ENCODE assay signal across 16 cellular contexts in genomic region chr2:219219781-219220532, GRCh38. TPM values are rescaled to one million over a fixed set of nuclear protein-coding genes. Genes with fewer than 3 reads are reported as not detected.
DNase-seq lines count a peak whose midpoint lies in the region; ATAC-seq and TF ChIP-seq lines count a peak whose summit lies in the region.
"Had no signal": no experiment of that assay in that cellular context is flagged by ENCODE, and none has a peak within 500 bp of the region (broad histone marks: within the 10 kb centered on the region; RNA-seq: fewer than 3 reads in every experiment).

No MANE protein-coding gene starts in this region.

- in situ Hi-C loops in G401 (cut with HindIII; ENCODE audit: low sequenced_read_pairs): no loop called here

- intact Hi-C loops in psoas muscle (cut with DNase I): loop anchor here in 1 of 2 donors (5.0 kb wide), 1 partner anchor 43 kb away; the partner anchor contains the start of genes CNPPD1 and RETREG2

- DNase-seq in CD8-positive, alpha-beta memory T cell: no peak
- no peak for DNase-seq in SK-N-MC (ENCODE audit: low read depth, low spot score)
- DNase-seq in glutamatergic neuron: no peak
- DNase-seq in psoas muscle: no peak
- no peak for DNase-seq in OCI-M1 (lab: John Stamatoyannopoulos, UW)
- no peak for DNase-seq in T-helper 1 cell
- no peak for DNase-seq in Kasumi-1 (lab: John Stamatoyannopoulos, UW)
- DNase-seq in G401 (ENCODE audit: low spot score): no peak
- DNase-seq: brain microvascular endothelial cell; effector CD8-positive, alpha-beta T cell; GDM1; kidney glomerular epithelial cell; NCI-H1694; NCI-H510A treated with DMSO at 0.1 percent for 48 hours; PC-3; stimulated activated CD4-positive, alpha-beta T cell treated with anti-CD3 and anti-CD28 coated beads, Interleukin-4, amount 100 ng/mL, for 24 hours had no signal

- H3K27ac Mint-ChIP-seq in CD8-positive, alpha-beta memory T cell: peak overlapping the region in 5 of 8 donors; percentile 3 to 88 (median 45)
- H3K27ac Mint-ChIP-seq in glutamatergic neuron (ENCODE audit: unreplicated experiment): no peak overlapping the region

- POLR2A ChIA-PET in CD8-positive, alpha-beta memory T cell (lab: Charles Lee): interaction anchor here (0.9 to 2.7 kb wide), 4 partner anchors 9 to 75 kb away, joined by 4 to 24 read pairs (median 8); partner anchors contain the start of genes ANKZF1, ATG9A, TUBA4A and TUBA4B

- H3K9ac ChIP-seq in SK-N-MC (ENCODE audit: insufficient read length): no peak overlapping the region

- H3K4me1 ChIP-seq in CD8-positive, alpha-beta memory T cell (ENCODE audit: insufficient read depth, low read length): peaks cover 18% of the 10 kb centered on the region
- H3K4me1 ChIP-seq in psoas muscle: peaks cover 24% of the 10 kb centered on the region

- WGBS in psoas muscle, 3 donors: 84 to 85% (median 85%) methylated on average over 18 of the region's 18 CpGs

- H3K36me3 ChIP-seq in CD8-positive, alpha-beta memory T cell (ENCODE audit: insufficient read depth, low read length): peaks cover 45% of the 10 kb centered on the region
- H3K36me3 ChIP-seq in SK-N-MC (ENCODE audit: insufficient read depth, low read length): peaks cover 43% of the 10 kb centered on the region
- H3K36me3 ChIP-seq in psoas muscle (ENCODE audit: insufficient read depth in 1 of 2, low read depth in 1 of 2): peaks cover 6 to 76% of the 10 kb centered on the region in 2 donors

- CTCF ChIA-PET in CD8-positive, alpha-beta memory T cell (lab: Charles Lee): interaction anchor here (0.7 to 2.9 kb wide), 5 partner anchors 9 to 75 kb away, joined by 3 to 14 read pairs (median 5); partner anchors contain the start of genes SLC23A3, TUBA4A and TUBA4B

- peaks cover 7 to 52% (median 12%) of the 10 kb centered on the region in 3 donors for H3K36me3 Mint-ChIP-seq in CD8-positive, alpha-beta memory T cell
- peaks cover 5% of the 10 kb centered on the region for H3K36me3 Mint-ChIP-seq in glutamatergic neuron (ENCODE audit: unreplicated experiment)

- H3K4me3 Mint-ChIP-seq in CD8-positive, alpha-beta memory T cell: peak overlapping the region in 3 of 7 donors; percentile 28 to 54 (median 29)
- peak overlapping the region; percentile 34 for H3K4me3 Mint-ChIP-seq in glutamatergic neuron (ENCODE audit: unreplicated experiment)

- peaks cover 18 to 29% (median 18%) of the 10 kb centered on the region in 3 donors for H3K4me1 Mint-ChIP-seq in CD8-positive, alpha-beta memory T cell
- H3K4me1 Mint-ChIP-seq in glutamatergic neuron (ENCODE audit: low read depth, unreplicated experiment): peaks cover 11% of the 10 kb centered on the region

- ATAC-seq in psoas muscle: no peak
- ATAC-seq: PC-3 had no signal

- H3K27me3 Mint-ChIP-seq in CD8-positive, alpha-beta memory T cell: peaks cover 0 to 2% of the 10 kb centered on the region in 2 donors
- H3K27me3 Mint-ChIP-seq in glutamatergic neuron (ENCODE audit: unreplicated experiment): peaks cover 8% of the 10 kb centered on the region

- no peak overlapping the region for H3K4me3 ChIP-seq in CD8-positive, alpha-beta memory T cell (ENCODE audit: low read length)
- no peak overlapping the region for H3K4me3 ChIP-seq in SK-N-MC
- peak overlapping the region; percentile 69 for H3K4me3 ChIP-seq in psoas muscle

- H3K27me3 ChIP-seq in CD8-positive, alpha-beta memory T cell (ENCODE audit: insufficient read depth, low read length, poor library complexity, severe bottlenecking): no peaks in the 10 kb centered on the region
- no peaks in the 10 kb centered on the region for H3K27me3 ChIP-seq in psoas muscle (ENCODE audit: insufficient read depth in 3 of 3, low read length in 2 of 3)
- H3K27me3 ChIP-seq: brain microvascular endothelial cell had no signal

- TF ChIP-seq CTCF in glutamatergic neuron (IDR thresholded peaks at IDR 0.05; ENCODE audit: partially characterized antibody, unreplicated experiment) (no peak), psoas muscle (IDR thresholded peaks at IDR 0.05) (no peak)

- H3K27ac ChIP-seq in CD8-positive, alpha-beta memory T cell (ENCODE audit: low read depth, low read length): no peak overlapping the region
- H3K27ac ChIP-seq in SK-N-MC (peak overlapping the region; percentile 69; the same call in 1 of the 2 replicates), psoas muscle (peak overlapping the region; percentile 92)

- no peaks in the 10 kb centered on the region for H3K9me3 Mint-ChIP-seq in CD8-positive, alpha-beta memory T cell
- H3K9me3 Mint-ChIP-seq in glutamatergic neuron (ENCODE audit: unreplicated experiment): peaks cover 10% of the 10 kb centered on the region

- no peaks in the 10 kb centered on the region for H3K9me3 ChIP-seq in CD8-positive, alpha-beta memory T cell (ENCODE audit: low read length)
- H3K9me3 ChIP-seq in SK-N-MC (ENCODE audit: low read depth, low read length) (no peaks in the 10 kb centered on the region), psoas muscle (no peaks in the 10 kb centered on the region)

RNA-seq across cellular contexts. Expression of gene ABCB6, which starts 1.2 kb away (rescaled TPM):
- total RNA-seq in CD8-positive, alpha-beta memory T cell: 10 to 100 TPM; 22.1 to 22.8 TPM
- 2.1 TPM for polyA plus RNA-seq in CD8-positive, alpha-beta memory T cell
- 49.4 TPM for total RNA-seq in glutamatergic neuron (ENCODE audit: unreplicated experiment)
- total RNA-seq in psoas muscle: 10 to 100 TPM; 24.4 to 55.7 (median 43.5) TPM
- 10 to 100 TPM; 31.0 to 64.9 (median 42.2) TPM for polyA plus RNA-seq in psoas muscle
- 14.1 and 21.5 TPM in 2 replicates for total RNA-seq in G401 (2014; rRNA removed; shearing (Covaris generic))

RNA-seq across cellular contexts. Expression of gene ATG9A, which starts 9.5 kb away (rescaled TPM):
- 10 to 100 TPM; 46.1 to 52.9 TPM for total RNA-seq in CD8-positive, alpha-beta memory T cell
- 32.0 TPM for polyA plus RNA-seq in CD8-positive, alpha-beta memory T cell
- 80.4 TPM for total RNA-seq in glutamatergic neuron (ENCODE audit: unreplicated experiment)
- total RNA-seq in psoas muscle: 100 to 1,000 TPM; 111 to 180 (median 122) TPM
- 100 to 1,000 TPM in 1 of 3 donors, 10 to 100 TPM in 2; 41.6 to 107 (median 74.0) TPM for polyA plus RNA-seq in psoas muscle
- total RNA-seq in G401 (2014; rRNA removed; shearing (Covaris generic)): 24.6 and 26.6 TPM in 2 replicates

RNA-seq across cellular contexts. Expression of gene ANKZF1, which starts 9.6 kb away (rescaled TPM):
- 10 to 100 TPM; 72.4 to 76.0 TPM for total RNA-seq in CD8-positive, alpha-beta memory T cell
- polyA plus RNA-seq in CD8-positive, alpha-beta memory T cell: 32.5 TPM
- total RNA-seq in glutamatergic neuron (ENCODE audit: unreplicated experiment) (95.8 TPM), psoas muscle (10 to 100 TPM in 3 of 4 donors, 1 to 10 TPM in 1; 9.3 to 29.4 (median 15.2) TPM)
- 10 to 100 TPM in 2 of 3 donors, 1 to 10 TPM in 1; 8.7 to 27.8 (median 14.9) TPM for polyA plus RNA-seq in psoas muscle
- total RNA-seq in G401 (2014; rRNA removed; shearing (Covaris generic)): 14.2 and 17.5 TPM in 2 replicates

RNA-seq across cellular contexts. Expression of gene ZFAND2B, which starts 13.4 kb away (rescaled TPM):
- 10 to 100 TPM; 32.4 to 36.8 TPM for total RNA-seq in CD8-positive, alpha-beta memory T cell
- 86.0 TPM for polyA plus RNA-seq in CD8-positive, alpha-beta memory T cell
- total RNA-seq in glutamatergic neuron (ENCODE audit: unreplicated experiment): 49.5 TPM
- 10 to 100 TPM; 19.0 to 26.6 (median 22.1) TPM for total RNA-seq in psoas muscle
- 10 to 100 TPM; 22.4 to 46.2 (median 32.6) TPM for polyA plus RNA-seq in psoas muscle
- total RNA-seq in G401 (2014; rRNA removed; shearing (Covaris generic)): 24.8 and 26.9 TPM in 2 replicates

RNA-seq across cellular contexts. Expression of gene GLB1L, which starts 25.3 kb away (rescaled TPM):
- 1 to 10 TPM; 2.6 to 3.5 TPM for total RNA-seq in CD8-positive, alpha-beta memory T cell
- 0.99 TPM for polyA plus RNA-seq in CD8-positive, alpha-beta memory T cell
- total RNA-seq in glutamatergic neuron (ENCODE audit: unreplicated experiment) (6.2 TPM), psoas muscle (1 to 10 TPM in 1 of 4 donors, under 1 TPM in 3; 0.59 to 1.6 (median 0.92) TPM)
- 1 to 10 TPM in 1 of 3 donors, under 1 TPM in 2; 0.55 to 3.7 (median 0.82) TPM for polyA plus RNA-seq in psoas muscle
- 6.4 and 6.5 TPM in 2 replicates for total RNA-seq in G401 (2014; rRNA removed; shearing (Covaris generic))
